1 cellular context compared by ENCODE assay signal in the genomic region with DNA sequence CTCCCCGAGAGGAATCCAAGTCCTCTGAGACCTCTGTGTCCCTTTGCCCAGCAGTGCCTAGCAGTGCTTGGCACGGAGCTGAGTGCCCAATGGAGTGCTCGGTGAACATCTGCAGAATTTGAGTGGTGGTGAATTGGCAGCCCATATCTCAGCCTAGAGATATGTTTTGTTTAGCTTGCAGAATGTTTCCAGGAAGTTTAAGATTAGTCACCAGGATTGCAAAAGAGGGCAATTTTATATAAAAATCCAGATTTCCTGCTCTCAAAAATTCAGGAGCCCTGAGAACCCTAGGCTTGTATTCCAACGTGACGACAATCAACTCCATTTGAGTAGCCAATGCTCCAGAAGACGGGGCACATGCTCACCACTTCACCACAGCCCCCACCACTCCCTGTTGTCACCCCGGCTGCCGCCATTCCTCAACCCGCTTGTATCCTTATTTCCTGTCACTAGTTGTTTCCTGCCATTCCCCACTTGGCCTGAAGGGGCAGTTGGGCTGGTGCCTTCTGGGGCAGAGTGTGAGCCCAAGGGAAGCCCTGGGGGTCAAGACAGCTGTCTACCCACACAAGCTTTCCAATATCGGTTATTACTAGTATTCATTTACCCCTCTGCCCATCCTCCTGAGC.
TF ChIP-seq lines count a peak whose summit lies in the region.

No MANE protein-coding gene starts in this region.

TF ChIP-seq in HEK293, 187 proteins besides CTCF, POLR2A, EP300 and RAD21 (continued from another document):
- TF ChIP-seq SP3 (tag by site-specific recombination; IDR thresholded peaks at IDR 0.05) = no peak
TF ChIP-seq in HEK293: peak in this region for 0.
